Comparison of ENCODE assay signal across 1 cellular context in the genomic region with DNA sequence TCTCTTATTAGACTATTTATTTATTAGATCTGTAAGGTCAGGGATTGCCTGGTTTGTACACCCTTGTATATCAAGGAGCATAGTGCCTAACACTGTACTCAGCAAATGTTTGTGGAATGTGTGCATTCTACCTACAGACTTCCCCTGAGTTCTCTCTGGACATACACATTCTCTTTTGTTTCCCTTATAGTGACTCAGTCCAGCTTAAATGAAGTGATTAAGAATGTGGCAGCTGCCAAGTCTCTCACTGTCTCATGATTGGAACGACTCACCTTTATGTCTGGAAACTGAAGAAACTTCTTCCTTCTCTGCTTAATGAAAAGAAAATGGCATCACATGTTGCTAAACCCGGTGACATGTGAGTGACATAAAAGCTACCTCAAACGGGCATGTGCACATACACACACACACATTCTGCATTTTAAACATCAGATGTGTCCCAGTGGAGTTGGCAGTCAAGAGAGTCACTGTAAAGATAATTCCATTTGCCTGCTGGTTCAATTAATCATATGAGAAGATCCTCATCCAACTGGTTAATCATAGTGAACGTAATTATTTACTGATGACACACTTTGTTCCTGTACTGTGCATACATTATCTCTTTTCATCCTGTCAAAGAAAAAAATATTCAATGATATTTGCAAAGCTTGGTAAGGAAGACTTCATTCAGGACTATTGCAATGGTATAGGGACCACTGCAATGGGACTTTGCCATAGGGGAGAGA.
TF ChIP-seq lines count a peak whose summit lies in the region.

No MANE protein-coding gene starts in this region.

TF ChIP-seq in HepG2, 621 proteins besides CTCF, POLR2A, EP300 and RAD21 (continued from another document):
- TF ChIP-seq, protein P1, sequence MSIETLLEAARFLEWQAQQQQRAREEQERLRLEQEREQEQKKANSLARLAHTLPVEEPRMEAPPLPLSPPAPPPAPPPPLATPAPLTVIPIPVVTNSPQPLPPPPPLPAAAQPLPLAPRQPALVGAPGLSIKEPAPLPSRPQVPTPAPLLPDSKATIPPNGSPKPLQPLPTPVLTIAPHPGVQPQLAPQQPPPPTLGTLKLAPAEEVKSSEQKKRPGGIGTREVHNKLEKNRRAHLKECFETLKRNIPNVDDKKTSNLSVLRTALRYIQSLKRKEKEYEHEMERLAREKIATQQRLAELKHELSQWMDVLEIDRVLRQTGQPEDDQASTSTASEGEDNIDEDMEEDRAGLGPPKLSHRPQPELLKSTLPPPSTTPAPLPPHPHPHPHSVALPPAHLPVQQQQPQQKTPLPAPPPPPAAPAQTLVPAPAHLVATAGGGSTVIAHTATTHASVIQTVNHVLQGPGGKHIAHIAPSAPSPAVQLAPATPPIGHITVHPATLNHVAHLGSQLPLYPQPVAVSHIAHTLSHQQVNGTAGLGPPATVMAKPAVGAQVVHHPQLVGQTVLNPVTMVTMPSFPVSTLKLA (IDR thresholded peaks at IDR 0.05) = peak; percentile 46; the same call in 1 of the 2 replicates
TF ChIP-seq in HepG2: peak in this region for 1.
